In genomic region chr5:110371725-110372041, GRCh38 we compare ENCODE assay signal across 10 cellular contexts.
DNase-seq lines count a peak whose midpoint lies in the region; ATAC-seq and TF ChIP-seq lines count a peak whose summit lies in the region.
"Had no signal": no experiment of that assay in that cellular context is flagged by ENCODE, and none has a peak within 500 bp of the region (broad histone marks: within the 10 kb centered on the region; RNA-seq: fewer than 3 reads in every experiment).

No MANE protein-coding gene starts in this region.

- POLR2A ChIA-PET in CD8-positive, alpha-beta memory T cell (lab: Charles Lee) = no interaction called here

- ATAC-seq in GM19455 (IDR thresholded peaks at IDR 0.05; ENCODE audit: unreplicated experiment) (peak; percentile 53), HG02981 (IDR thresholded peaks at IDR 0.05; ENCODE audit: unreplicated experiment) (peak; percentile 90)
- ATAC-seq in stimulated activated naive CD8-positive, alpha-beta T cell treated with anti-CD3 and anti-CD28 coated beads, Interleukin-15, amount 100 ng/mL, for 72 hours = no peak
- ATAC-seq: HepG2 had no signal

- no peak overlapping the region for H3K23ac ChIP-seq in H9 (ENCODE audit: insufficient read length, low read depth, low read length)

- H2BK120ac ChIP-seq in H9 (ENCODE audit: low read depth, low read length, poor library complexity, severe bottlenecking) = no peak overlapping the region

- H4K91ac ChIP-seq in H9 (ENCODE audit: insufficient read length, low read depth, low read length) = no peak overlapping the region

- TF ChIP-seq CTCF in H9 (conservative IDR thresholded peaks at IDR 0.05) (no peak), endothelial cell (IDR thresholded peaks at IDR 0.05; ENCODE audit: unreplicated experiment) (no peak)

- no peaks in the 10 kb centered on the region for H3K79me1 ChIP-seq in H9 (ENCODE audit: insufficient read depth, low read depth, low read length, poor library complexity, severe bottlenecking)

- H3K56ac ChIP-seq in H9 (ENCODE audit: insufficient read length, low read depth, low read length) = no peak overlapping the region

- H2AFZ ChIP-seq in H9 (ENCODE audit: low read length) = no peak overlapping the region

- H3K27ac Mint-ChIP-seq in CD8-positive, alpha-beta memory T cell = no peak overlapping the region
- H3K27ac Mint-ChIP-seq in H9 = no peak overlapping the region
- H3K27ac Mint-ChIP-seq in stimulated activated naive CD8-positive, alpha-beta T cell treated with anti-CD3 and anti-CD28 coated beads, Interleukin-15, amount 100 ng/mL, for 72 hours = no peak overlapping the region
- H3K27ac Mint-ChIP-seq in endothelial cell (ENCODE audit: unreplicated experiment) = no peak overlapping the region
- H3K27ac Mint-ChIP-seq: activated naive CD4-positive, alpha-beta T cell treated with anti-CD3 and anti-CD28 coated beads, Interleukin-2, amount 50 U/mL, for 24 hours had no signal

- no peak overlapping the region for H2BK5ac ChIP-seq in H9 (ENCODE audit: insufficient read length, low read length)

- H2AK5ac ChIP-seq in H9 (ENCODE audit: insufficient read length, low read length) = no peak overlapping the region

- peak; percentile 12 for DNase-seq in CD1c-positive myeloid dendritic cell (ENCODE audit: extremely low spot score)
- peak; percentile 79 for DNase-seq in NAMALWA (ENCODE audit: low spot score)
- DNase-seq in CD8-positive, alpha-beta memory T cell = no peak
- no peak for DNase-seq in H9
- DNase-seq in stimulated activated naive CD8-positive, alpha-beta T cell treated with anti-CD3 and anti-CD28 coated beads, Interleukin-15, amount 100 ng/mL, for 72 hours = no peak
- no peak for DNase-seq in endothelial cell (ENCODE audit: low spot score)

- H3K9me3 ChIP-seq in CD8-positive, alpha-beta memory T cell (ENCODE audit: low read length) = no peaks in the 10 kb centered on the region
- no peaks in the 10 kb centered on the region for H3K9me3 ChIP-seq in H9 (ENCODE audit: control insufficient read depth, low read depth, low read length)

- no peak overlapping the region for H3K4me3 ChIP-seq in CD8-positive, alpha-beta memory T cell (ENCODE audit: low read length)

- no peaks in the 10 kb centered on the region for H3K27me3 ChIP-seq in CD8-positive, alpha-beta memory T cell (ENCODE audit: insufficient read depth, low read length, poor library complexity, severe bottlenecking)
- H3K27me3 ChIP-seq in H9 (ENCODE audit: insufficient read depth, low read length) = no peaks in the 10 kb centered on the region

- H2BK15ac ChIP-seq in H9 (ENCODE audit: low read depth, low read length) = no peak overlapping the region

- no CpG with 5 or more reads among the region's 3 CpGs for WGBS in H9 (ENCODE audit: extremely low coverage, insufficient read length, low lambda C conversion rate)

- no peak overlapping the region for H3K4me3 Mint-ChIP-seq in CD8-positive, alpha-beta memory T cell
- no peak overlapping the region for H3K4me3 Mint-ChIP-seq in H9
- no peak overlapping the region for H3K4me3 Mint-ChIP-seq in stimulated activated naive CD8-positive, alpha-beta T cell treated with anti-CD3 and anti-CD28 coated beads, Interleukin-15, amount 100 ng/mL, for 72 hours
- H3K4me3 Mint-ChIP-seq in endothelial cell (ENCODE audit: unreplicated experiment) = no peak overlapping the region
- H3K4me3 Mint-ChIP-seq: activated naive CD4-positive, alpha-beta T cell treated with anti-CD3 and anti-CD28 coated beads, Interleukin-2, amount 50 U/mL, for 24 hours had no signal

- no peaks in the 10 kb centered on the region for H3K23me2 ChIP-seq in H9 (ENCODE audit: insufficient read length, low read depth, low read length, poor library complexity, severe bottlenecking)

- no peaks in the 10 kb centered on the region for H3K4me1 Mint-ChIP-seq in CD8-positive, alpha-beta memory T cell
- H3K4me1 Mint-ChIP-seq in H9 = peaks cover 0 to 3% of the 10 kb centered on the region in 2 experiments; a peak in 1 of 4 replicates
- H3K4me1 Mint-ChIP-seq in stimulated activated naive CD8-positive, alpha-beta T cell treated with anti-CD3 and anti-CD28 coated beads, Interleukin-15, amount 100 ng/mL, for 72 hours = no peaks in the 10 kb centered on the region
- no peaks in the 10 kb centered on the region for H3K4me1 Mint-ChIP-seq in endothelial cell (ENCODE audit: unreplicated experiment)
- H3K4me1 Mint-ChIP-seq: activated naive CD4-positive, alpha-beta T cell treated with anti-CD3 and anti-CD28 coated beads, Interleukin-2, amount 50 U/mL, for 24 hours had no signal

- no peak overlapping the region for H4K8ac ChIP-seq in H9 (replicated peaks; ENCODE audit: insufficient read length, low read depth, low read length)

- no peak overlapping the region for H3T11ph ChIP-seq in H9 (ENCODE audit: low read length)

- H3K36me3 Mint-ChIP-seq in CD8-positive, alpha-beta memory T cell = no peaks in the 10 kb centered on the region
- H3K36me3 Mint-ChIP-seq in H9 (ENCODE audit: insufficient read depth in 1 of 3, low read depth in 3 of 3) (no peaks in the 10 kb centered on the region), endothelial cell (ENCODE audit: low read depth, unreplicated experiment) (no peaks in the 10 kb centered on the region)
- H3K36me3 Mint-ChIP-seq: activated naive CD4-positive, alpha-beta T cell treated with anti-CD3 and anti-CD28 coated beads, Interleukin-2, amount 50 U/mL, for 24 hours had no signal

- H3K18ac ChIP-seq in H9 (ENCODE audit: insufficient read length, low read depth, low read length) = no peak overlapping the region

- no peaks in the 10 kb centered on the region for H3K4me1 ChIP-seq in CD8-positive, alpha-beta memory T cell (ENCODE audit: insufficient read depth, low read length)
- no peaks in the 10 kb centered on the region for H3K4me1 ChIP-seq in H9 (ENCODE audit: insufficient read depth, low read length)

- no peak overlapping the region for H3K27ac ChIP-seq in CD8-positive, alpha-beta memory T cell (ENCODE audit: low read depth, low read length)
- no peak overlapping the region for H3K27ac ChIP-seq in H9 (ENCODE audit: insufficient read length, low read depth, low read length)

- no peak overlapping the region for H2BK12ac ChIP-seq in H9 (ENCODE audit: insufficient read length, low read depth, low read length)

- no peaks in the 10 kb centered on the region for H3K79me2 ChIP-seq in H9 (ENCODE audit: insufficient read depth, low read length)

- H3K36me3 ChIP-seq in CD8-positive, alpha-beta memory T cell (ENCODE audit: insufficient read depth, low read length) = no peaks in the 10 kb centered on the region

- H3K4me2 ChIP-seq in H9 (ENCODE audit: insufficient read depth, insufficient read length, low read length) = no peak overlapping the region

- no peak overlapping the region for H2BK20ac ChIP-seq in H9 (ENCODE audit: low read depth, low read length, poor library complexity, severe bottlenecking)

- no peaks in the 10 kb centered on the region for H3K27me3 Mint-ChIP-seq in CD8-positive, alpha-beta memory T cell
- H3K27me3 Mint-ChIP-seq in H9 (ENCODE audit: low read depth) = no peaks in the 10 kb centered on the region
- no peaks in the 10 kb centered on the region for H3K27me3 Mint-ChIP-seq in stimulated activated naive CD8-positive, alpha-beta T cell treated with anti-CD3 and anti-CD28 coated beads, Interleukin-15, amount 100 ng/mL, for 72 hours
- no peaks in the 10 kb centered on the region for H3K27me3 Mint-ChIP-seq in endothelial cell (ENCODE audit: unreplicated experiment)
- H3K27me3 Mint-ChIP-seq: activated naive CD4-positive, alpha-beta T cell treated with anti-CD3 and anti-CD28 coated beads, Interleukin-2, amount 50 U/mL, for 24 hours had no signal

- CTCF ChIA-PET in CD8-positive, alpha-beta memory T cell (lab: Charles Lee) = no interaction called here

- no peaks in the 10 kb centered on the region for H4K20me1 ChIP-seq in H9 (ENCODE audit: control insufficient read depth, insufficient read depth, insufficient read length)

- no peak overlapping the region for H3K9ac ChIP-seq in H9 (ENCODE audit: extremely low read depth, insufficient read length, low read length)

- H3K14ac ChIP-seq in H9 (ENCODE audit: insufficient read depth, low read length) = no peak overlapping the region

- no peaks in the 10 kb centered on the region for H3K9me3 Mint-ChIP-seq in CD8-positive, alpha-beta memory T cell
- H3K9me3 Mint-ChIP-seq in H9 = no peaks in the 10 kb centered on the region
- no peaks in the 10 kb centered on the region for H3K9me3 Mint-ChIP-seq in stimulated activated naive CD8-positive, alpha-beta T cell treated with anti-CD3 and anti-CD28 coated beads, Interleukin-15, amount 100 ng/mL, for 72 hours
- H3K9me3 Mint-ChIP-seq in endothelial cell (ENCODE audit: unreplicated experiment) = no peaks in the 10 kb centered on the region

- H3K4ac ChIP-seq in H9 (ENCODE audit: low read depth, low read length) = no peak overlapping the region

- no peak overlapping the region for H4K5ac ChIP-seq in H9 (ENCODE audit: insufficient read length, low read depth, low read length)

Comparison
In these comparisons a context has a peak if more than half of its experiments do, and no peak if none do; other contexts are left out.
1. DNase-seq: peak in CD1c-positive myeloid dendritic cell (single experiment) and NAMALWA (single experiment); none in CD8-positive, alpha-beta memory T cell (0 of 5), H9 (single experiment), stimulated activated naive CD8-positive, alpha-beta T cell treated with anti-CD3 and anti-CD28 coated beads, Interleukin-15, amount 100 ng/mL, for 72 hours (0 of 2) and endothelial cell (single experiment).